Comparison of ENCODE assay signal across 25 cellular contexts in the genomic region with DNA sequence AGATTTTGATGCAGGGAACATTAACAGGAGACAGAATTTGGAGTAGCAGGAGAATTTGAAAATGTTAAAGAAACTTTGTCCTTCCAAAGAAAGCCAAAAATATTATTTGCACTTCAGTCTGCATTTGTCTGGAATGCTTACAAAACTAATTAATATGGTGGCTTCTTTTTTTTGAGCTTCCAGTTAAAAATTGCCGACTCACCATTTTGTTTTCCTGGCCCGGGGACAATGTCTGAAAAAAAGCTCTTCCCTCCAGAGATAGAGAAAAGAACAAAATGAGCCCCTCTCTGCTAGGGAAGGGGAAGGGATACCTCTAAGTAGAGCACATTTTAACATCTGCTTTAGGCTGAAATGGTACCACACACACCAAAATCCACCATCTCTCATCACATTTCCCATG.
"Had no signal": no experiment of that assay in that cellular context is flagged by ENCODE, and none has a peak within 500 bp of the region (broad histone marks: within the 10 kb centered on the region; RNA-seq: fewer than 3 reads in every experiment).

No MANE protein-coding gene starts in this region.

- H3K36me3 ChIP-seq: esophagus muscularis mucosa, gastroesophageal sphincter, heart left ventricle, left lung, lower lobe of right lung had no signal

- H3K27ac ChIP-seq: coronary artery, dorsolateral prefrontal cortex, esophagus muscularis mucosa, foreskin keratinocyte, gastroesophageal sphincter, heart left ventricle, hepatocyte, left lung, lower lobe of right lung had no signal

- DNase-seq: dermis blood vessel endothelial cell; dorsolateral prefrontal cortex; effector CD4-positive, alpha-beta T cell; effector memory CD4-positive, alpha-beta T cell; foreskin keratinocyte; heart left ventricle; hypothalamus; immature natural killer cell; islet precursor cell; kidney glomerular epithelial cell; left lung; left ventricle myocardium superior; lower lobe of right lung; mesenchymal stem cell; mucosa of descending colon; naive B cell had no signal

- ATAC-seq: foreskin keratinocyte, gastroesophageal sphincter, heart left ventricle, left lung, left ventricle myocardium superior, lower lobe of right lung, mucosa of descending colon had no signal

- H3K27me3 ChIP-seq: foreskin keratinocyte, hepatocyte had no signal

- H3K4me1 ChIP-seq: esophagus muscularis mucosa, foreskin keratinocyte, gastroesophageal sphincter, heart left ventricle, left lung, lower lobe of right lung had no signal

- FAIRE-seq: colon, endothelial cell of umbilical vein, frontal cortex, kidney had no signal

- H3K36me3 Mint-ChIP-seq: immature natural killer cell, naive B cell had no signal

- H3K4me1 Mint-ChIP-seq: immature natural killer cell, naive B cell had no signal

- H3K9me3 ChIP-seq: esophagus muscularis mucosa, gastroesophageal sphincter, heart left ventricle, left lung, lower lobe of right lung, mucosa of descending colon had no signal

- H3K4me3 Mint-ChIP-seq: immature natural killer cell, mesothelial cell of epicardium, naive B cell had no signal

- H3K4me3 ChIP-seq: coronary artery, dorsolateral prefrontal cortex, esophagus muscularis mucosa, gastroesophageal sphincter, heart left ventricle, hepatocyte, left lung, lower lobe of right lung, mucosa of descending colon had no signal

- H3K4me2 ChIP-seq: hepatocyte had no signal

- H2AFZ ChIP-seq: hepatocyte had no signal

- H3K27ac Mint-ChIP-seq: immature natural killer cell, mesothelial cell of epicardium, naive B cell had no signal
